ENCODE assay signal across 10 cellular contexts in the genomic region with DNA sequence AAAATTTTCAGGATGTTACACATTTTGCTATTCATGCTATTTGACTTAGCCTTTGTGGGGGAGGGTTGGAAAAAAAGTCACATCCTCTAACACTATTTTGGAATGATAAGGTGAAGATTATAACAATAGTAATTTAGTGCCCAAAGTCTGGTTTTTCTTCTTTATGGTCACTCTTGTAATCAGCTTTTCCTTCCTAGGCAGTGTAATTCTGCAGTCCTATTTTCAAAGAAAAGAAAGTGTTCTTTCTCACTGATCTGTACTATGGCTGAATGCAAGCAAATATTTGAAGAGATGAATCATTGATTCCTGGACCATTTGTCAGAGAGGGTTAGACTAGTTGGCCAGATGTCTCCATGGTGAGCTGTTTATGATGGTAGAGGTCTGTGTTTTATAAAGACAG. TPM values are rescaled to one million over a fixed set of nuclear protein-coding genes. Genes with fewer than 3 reads are reported as not detected.
DNase-seq lines count a peak whose midpoint lies in the region; ATAC-seq and TF ChIP-seq lines count a peak whose summit lies in the region.
"Had no signal": no experiment of that assay in that cellular context is flagged by ENCODE, and none has a peak within 500 bp of the region (broad histone marks: within the 10 kb centered on the region; RNA-seq: fewer than 3 reads in every experiment).

No MANE protein-coding gene starts in this region.

- peaks cover 20% of the 10 kb centered on the region for H3K36me3 Mint-ChIP-seq in activated T-helper 2 cell treated with anti-CD3 and anti-CD28 coated beads, Interferon-gamma antibody, Interleukin-2, Interleukin-4, amounts not matched to agents 10 μg/mL and 5 μg/mL and 100 μg/mL, durations not matched to agents 14 hours and 24 hours and 36 hours (ENCODE audit: low read depth)

- no peaks in the 10 kb centered on the region for H3K27me3 Mint-ChIP-seq in stimulated activated naive CD8-positive, alpha-beta T cell treated with anti-CD3 and anti-CD28 coated beads, Interleukin-15, amount 100 ng/mL, for 72 hours
- H3K27me3 Mint-ChIP-seq in activated T-helper 2 cell treated with anti-CD3 and anti-CD28 coated beads, Interferon-gamma antibody, Interleukin-2, Interleukin-4, amounts not matched to agents 10 μg/mL and 5 μg/mL and 100 μg/mL, durations not matched to agents 14 hours and 24 hours and 36 hours (ENCODE audit: low read depth) = no peaks in the 10 kb centered on the region

- H3K27ac Mint-ChIP-seq in stimulated activated naive CD8-positive, alpha-beta T cell treated with anti-CD3 and anti-CD28 coated beads, Interleukin-15, amount 100 ng/mL, for 72 hours = no peak overlapping the region
- peak overlapping the region; percentile 35 for H3K27ac Mint-ChIP-seq in activated T-helper 2 cell treated with anti-CD3 and anti-CD28 coated beads, Interferon-gamma antibody, Interleukin-2, Interleukin-4, amounts not matched to agents 10 μg/mL and 5 μg/mL and 100 μg/mL, durations not matched to agents 14 hours and 24 hours and 36 hours

- TF ChIP-seq CTCF in kidney epithelial cell (IDR thresholded peaks at IDR 0.05; ENCODE audit: insufficient read depth, low read length, poor library complexity, severe bottlenecking) (no peak), GM20000 (IDR thresholded peaks at IDR 0.05; ENCODE audit: extremely low read depth, missing control alignments) (no peak), GM13977 (IDR thresholded peaks at IDR 0.05; ENCODE audit: extremely low read depth, insufficient read depth, missing control alignments) (no peak)

- H3K4me3 Mint-ChIP-seq in stimulated activated naive CD8-positive, alpha-beta T cell treated with anti-CD3 and anti-CD28 coated beads, Interleukin-15, amount 100 ng/mL, for 72 hours = no peak overlapping the region
- H3K4me3 Mint-ChIP-seq in activated T-helper 2 cell treated with anti-CD3 and anti-CD28 coated beads, Interferon-gamma antibody, Interleukin-2, Interleukin-4, amounts not matched to agents 10 μg/mL and 5 μg/mL and 100 μg/mL, durations not matched to agents 14 hours and 24 hours and 36 hours (ENCODE audit: low read depth) = no peak overlapping the region

- no peak overlapping the region for H3K4me3 ChIP-seq in kidney epithelial cell (ENCODE audit: low read depth, low read length)

- H3K36me3 ChIP-seq in kidney epithelial cell (ENCODE audit: control insufficient read depth, insufficient read depth, low read length) = no peaks in the 10 kb centered on the region

- intact Hi-C loops in activated T-helper 2 cell treated with anti-CD3 and anti-CD28 coated beads, Interferon-gamma antibody, Interleukin-2, Interleukin-4, amounts not matched to agents 10 μg/mL and 5 μg/mL and 100 μg/mL, durations not matched to agents 14 hours and 24 hours and 36 hours (cut with micrococcal nuclease) = no loop called here

- no peaks in the 10 kb centered on the region for H3K9me3 Mint-ChIP-seq in stimulated activated naive CD8-positive, alpha-beta T cell treated with anti-CD3 and anti-CD28 coated beads, Interleukin-15, amount 100 ng/mL, for 72 hours
- H3K9me3 Mint-ChIP-seq in activated T-helper 2 cell treated with anti-CD3 and anti-CD28 coated beads, Interferon-gamma antibody, Interleukin-2, Interleukin-4, amounts not matched to agents 10 μg/mL and 5 μg/mL and 100 μg/mL, durations not matched to agents 14 hours and 24 hours and 36 hours = no peaks in the 10 kb centered on the region

- in situ Hi-C loops in GM13977 (cut with MboI; ENCODE audit: low pct_unique_long_range_greater_than_20kb, low sequenced_read_pairs, unreplicated experiment) = no loop called here

- no peak for DNase-seq in stimulated activated naive CD8-positive, alpha-beta T cell treated with anti-CD3 and anti-CD28 coated beads, Interleukin-15, Interleukin-2, amounts not matched to agents 100 U/mL and 50 U/mL, for 24 hours
- DNase-seq in stimulated activated naive CD8-positive, alpha-beta T cell treated with anti-CD3 and anti-CD28 coated beads, Interleukin-15, amount 100 ng/mL, for 72 hours = no peak
- no peak for DNase-seq in activated T-helper 2 cell treated with anti-CD3 and anti-CD28 coated beads, Interferon-gamma antibody, Interleukin-2, Interleukin-4, amounts not matched to agents 10 μg/mL and 5 μg/mL and 100 μg/mL, durations not matched to agents 14 hours and 24 hours and 36 hours (ENCODE audit: low spot score)
- DNase-seq in kidney epithelial cell (ENCODE audit: low read depth) (peak; percentile 94), GM20000 (ENCODE audit: low spot score) (no peak), GF-D8 (lab: John Stamatoyannopoulos, UW) (no peak), GM13977 (ENCODE audit: low spot score) (no peak)
- DNase-seq: DMS153, NCI-H1694 had no signal

- H3K27me3 ChIP-seq in kidney epithelial cell (ENCODE audit: control insufficient read depth, insufficient read depth, low read length) = no peaks in the 10 kb centered on the region

- peaks cover 29% of the 10 kb centered on the region for H3K4me1 Mint-ChIP-seq in stimulated activated naive CD8-positive, alpha-beta T cell treated with anti-CD3 and anti-CD28 coated beads, Interleukin-15, amount 100 ng/mL, for 72 hours
- H3K4me1 Mint-ChIP-seq in activated T-helper 2 cell treated with anti-CD3 and anti-CD28 coated beads, Interferon-gamma antibody, Interleukin-2, Interleukin-4, amounts not matched to agents 10 μg/mL and 5 μg/mL and 100 μg/mL, durations not matched to agents 14 hours and 24 hours and 36 hours (ENCODE audit: low read depth) = peaks cover 18% of the 10 kb centered on the region

- peak; percentile 40 for ATAC-seq in stimulated activated naive CD8-positive, alpha-beta T cell treated with anti-CD3 and anti-CD28 coated beads, Interleukin-15, Interleukin-2, amounts not matched to agents 100 U/mL and 50 U/mL, for 24 hours
- no peak for ATAC-seq in stimulated activated naive CD8-positive, alpha-beta T cell treated with anti-CD3 and anti-CD28 coated beads, Interleukin-15, amount 100 ng/mL, for 72 hours
- ATAC-seq in HG03460 (IDR thresholded peaks at IDR 0.05; ENCODE audit: unreplicated experiment) = no peak

RNA-seq across cellular contexts. Expression of a gene that starts 8.4 kb away (rescaled TPM):
- 33.3 and 43.0 TPM in 2 replicates for total RNA-seq in activated T-helper 2 cell treated with anti-CD3 and anti-CD28 coated beads, Interferon-gamma antibody, Interleukin-2, Interleukin-4, amounts not matched to agents 10 μg/mL and 5 μg/mL and 100 μg/mL, durations not matched to agents 14 hours and 24 hours and 36 hours
- total RNA-seq in kidney epithelial cell = 42.7 and 59.1 TPM in 2 replicates

RNA-seq across cellular contexts. Expression of a gene that starts 8.7 kb away (rescaled TPM):
- 109 and 125 TPM in 2 replicates for total RNA-seq in activated T-helper 2 cell treated with anti-CD3 and anti-CD28 coated beads, Interferon-gamma antibody, Interleukin-2, Interleukin-4, amounts not matched to agents 10 μg/mL and 5 μg/mL and 100 μg/mL, durations not matched to agents 14 hours and 24 hours and 36 hours
- 93.4 and 94.5 TPM in 2 replicates for total RNA-seq in kidney epithelial cell

RNA-seq across cellular contexts. Expression of a gene that starts 50.5 kb away (rescaled TPM):
- total RNA-seq in activated T-helper 2 cell treated with anti-CD3 and anti-CD28 coated beads, Interferon-gamma antibody, Interleukin-2, Interleukin-4, amounts not matched to agents 10 μg/mL and 5 μg/mL and 100 μg/mL, durations not matched to agents 14 hours and 24 hours and 36 hours = 28.1 and 31.2 TPM in 2 replicates
- 70.4 and 78.3 TPM in 2 replicates for total RNA-seq in kidney epithelial cell
